9 cellular contexts compared by ENCODE assay signal in the genomic region with DNA sequence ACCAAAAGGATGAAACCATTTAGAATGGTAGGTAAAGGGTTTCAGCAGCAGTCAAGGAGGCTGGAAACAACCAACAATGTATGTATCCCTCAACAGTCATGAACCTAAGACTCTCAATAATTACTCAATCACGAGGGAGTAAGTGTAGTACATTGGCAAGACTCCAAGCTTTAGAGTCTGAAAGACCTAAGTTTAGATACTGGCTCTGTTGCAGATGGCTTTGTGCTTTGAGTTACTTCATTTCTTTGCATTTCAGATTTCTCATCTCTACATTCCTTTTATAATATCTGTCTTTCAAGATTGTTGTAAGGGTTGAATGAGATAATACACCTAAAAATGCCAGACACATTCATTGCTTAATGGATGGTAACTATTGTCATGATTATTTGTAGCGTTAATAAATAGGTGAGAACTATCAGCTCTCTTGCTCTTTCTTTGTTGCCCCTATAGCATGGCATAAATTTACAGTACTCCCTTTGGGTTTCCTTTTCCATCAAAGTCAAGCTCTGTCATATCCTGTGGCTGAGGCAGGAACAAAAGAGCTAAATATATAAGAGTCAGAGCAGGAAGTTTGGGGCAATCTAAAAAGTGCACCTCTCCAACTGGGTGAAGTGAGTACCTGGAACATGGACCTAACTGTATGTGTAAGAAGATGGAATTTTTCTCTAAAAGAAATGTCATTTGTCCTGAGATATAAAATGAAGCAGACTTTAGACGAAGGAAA.
DNase-seq lines count a peak whose midpoint lies in the region; ATAC-seq and TF ChIP-seq lines count a peak whose summit lies in the region.
"Had no signal": no experiment of that assay in that cellular context is flagged by ENCODE, and none has a peak within 500 bp of the region (broad histone marks: within the 10 kb centered on the region; RNA-seq: fewer than 3 reads in every experiment).

No MANE protein-coding gene starts in this region.

- H3K27me3 ChIP-seq in HCT116 (ENCODE audit: insufficient read depth, low read length) (no peaks in the 10 kb centered on the region), hepatocyte (no peaks in the 10 kb centered on the region), psoas muscle (ENCODE audit: insufficient read depth in 3 of 3, low read length in 2 of 3) (no peaks in the 10 kb centered on the region)

- DNase-seq in HCT116 (ENCODE audit: low read depth, low spot score) (no peak), NCI-H1105 (lab: John Stamatoyannopoulos, UW) (peak; percentile 62), hepatocyte (ENCODE audit: low spot score) (peak; percentile 39), SK-N-DZ (ENCODE audit: low spot score) (no peak), psoas muscle (no peak), kidney glomerular epithelial cell (lab: John Stamatoyannopoulos, UW) (no peak), midbrain (lab: John Stamatoyannopoulos, UW) (no peak)
- DNase-seq: NCI-H1048 had no signal

- no peaks in the 10 kb centered on the region for H4K20me1 ChIP-seq in HCT116 (ENCODE audit: insufficient read depth)
- H4K20me1 ChIP-seq in hepatocyte (ENCODE audit: insufficient read depth, poor library complexity, severe bottlenecking), result no peaks in the 10 kb centered on the region

- no peaks in the 10 kb centered on the region for H3K9me2 ChIP-seq in HCT116 (ENCODE audit: insufficient read depth)
- H3K9me2 ChIP-seq in hepatocyte (replicated peaks; ENCODE audit: insufficient read depth), result no peaks in the 10 kb centered on the region

- peak; percentile 33 for ATAC-seq in GM18517 (IDR thresholded peaks at IDR 0.05; ENCODE audit: unreplicated experiment)
- ATAC-seq in HCT116, result peak; percentile 7
- ATAC-seq in psoas muscle, result no peak

- H3K4me1 ChIP-seq in HCT116 (ENCODE audit: control insufficient read depth in 1 of 2, insufficient read depth in 2 of 2, low read length in 2 of 2) (peaks cover 18 to 57% of the 10 kb centered on the region in 2 experiments), hepatocyte (ENCODE audit: insufficient read depth) (no peaks in the 10 kb centered on the region), psoas muscle (no peaks in the 10 kb centered on the region)

- no TSS peak for BruUV-seq in HCT116 (replicated peaks; lab: Mats Ljungman, UMichigan)

- intact Hi-C loops in HCT116 (cut with micrococcal nuclease) (loop anchor here (1.0 to 5.0 kb wide), 2 partner anchors 327 to 1167 kb away; no protein-coding TSS in a partner anchor), psoas muscle (cut with DNase I) (no loop called here)

- H3K79me2 ChIP-seq in HCT116 (ENCODE audit: insufficient read depth, low read length) (no peaks in the 10 kb centered on the region), hepatocyte (no peaks in the 10 kb centered on the region)

- TF ChIP-seq CTCF in HCT116 (IDR thresholded peaks at IDR 0.05 in 2 of 3, conservative IDR thresholded peaks at IDR 0.05 in 1 of 3; ENCODE audit: borderline replicate concordance in 1 of 3, insufficient read depth in 1 of 3, low read depth in 2 of 3, low read length in 2 of 3) (no peak), hepatocyte (IDR thresholded peaks at IDR 0.05; ENCODE audit: poor library complexity) (no peak), psoas muscle (IDR thresholded peaks at IDR 0.05) (no peak)

- H3K9ac ChIP-seq in HCT116 (ENCODE audit: low read length), result peak overlapping the region; percentile 15; the same call in 1 of the 2 replicates

- 71% methylated on average over 3 of the region's 3 CpGs for WGBS in hepatocyte (ENCODE audit: low lambda C conversion rate, missing lambda C conversion rate)
- 48 to 56% (median 53%) methylated on average over 3 of the region's 3 CpGs for WGBS in psoas muscle, 3 donors

- CTCF ChIA-PET in HCT116 (lab: Charles Lee), result interaction anchor here (0.7 to 1.7 kb wide), 6 partner anchors 10 to 1167 kb away, joined by 3 to 11 read pairs (median 3); no protein-coding TSS in a partner anchor

- RAD21 ChIA-PET in HCT116 (lab: Charles Lee; ENCODE audit: low non-redundant PET in 1 of 2, low total read pairs in 2 of 2, uncharacterized antibody in 2 of 2, unreplicated experiment in 2 of 2), result interaction anchor here in 1 of 2 experiments (0.6 kb wide), 1 partner anchor 105 kb away, joined by 4 read pairs; no protein-coding TSS in a partner anchor

- POLR2A ChIA-PET in HCT116 (lab: Charles Lee), result no interaction called here

- H3K36me3 ChIP-seq in HCT116 (ENCODE audit: control insufficient read depth in 1 of 2, insufficient read depth in 2 of 2, low read length in 2 of 2) (no peaks in the 10 kb centered on the region), hepatocyte (replicated peaks; ENCODE audit: insufficient read depth, low read depth) (no peaks in the 10 kb centered on the region), psoas muscle (ENCODE audit: insufficient read depth in 1 of 2, low read depth in 1 of 2) (no peaks in the 10 kb centered on the region)

- H3K27ac ChIP-seq in HCT116 (ENCODE audit: low read depth, low read length), result peak overlapping the region; percentile 58; the same call in 1 of the 2 replicates
- H3K27ac ChIP-seq in hepatocyte, result peak overlapping the region; percentile 43
- no peak overlapping the region for H3K27ac ChIP-seq in psoas muscle

- peak overlapping the region; percentile 47 for H3K4me2 ChIP-seq in HCT116 (ENCODE audit: low read length)
- H3K4me2 ChIP-seq in hepatocyte, result no peak overlapping the region

- H3K4me3 ChIP-seq in HCT116 (replicated peaks in 1 of 2; ENCODE audit: low read depth in 1 of 2, low read length in 2 of 2), result no peak overlapping the region; a peak in 1 of 4 replicates
- no peak overlapping the region for H3K4me3 ChIP-seq in hepatocyte
- no peak overlapping the region for H3K4me3 ChIP-seq in psoas muscle

- H2AFZ ChIP-seq in HCT116 (ENCODE audit: low read depth, low read length, poor library complexity, severe bottlenecking), result peak overlapping the region; percentile 8
- no peak overlapping the region for H2AFZ ChIP-seq in hepatocyte

- no peak for TF ChIP-seq RAD21 in HCT116 (IDR thresholded peaks at IDR 0.05; ENCODE audit: low read depth)

- TF ChIP-seq POLR2A in HCT116 (IDR thresholded peaks at IDR 0.05; ENCODE audit: borderline replicate concordance, extremely low read depth, insufficient read depth, insufficient read length), result no peak

- H3K9me3 ChIP-seq in HCT116 (ENCODE audit: control insufficient read depth in 1 of 2, insufficient read depth in 1 of 2, low read depth in 1 of 2, low read length in 2 of 2) (no peaks in the 10 kb centered on the region), hepatocyte (ENCODE audit: low read depth) (no peaks in the 10 kb centered on the region), psoas muscle (no peaks in the 10 kb centered on the region)

TF ChIP-seq in HCT116, 20 proteins besides CTCF, POLR2A, EP300 and RAD21:
- 0 out of 2 replicates have a peak, but pooled peaks have one; percentile 7 for TF ChIP-seq FOSL1 (IDR thresholded peaks at IDR 0.05; ENCODE audit: low read depth)
- no peak for TF ChIP-seq POLR2AphosphoS5 (IDR thresholded peaks at IDR 0.05; ENCODE audit: low read depth, low read length)
- TF ChIP-seq CBX3 (IDR thresholded peaks at IDR 0.05; ENCODE audit: low read depth), result no peak
- TF ChIP-seq SRF (IDR thresholded peaks at IDR 0.05; ENCODE audit: low read depth), result no peak

Comparison
In these comparisons a context has a peak if more than half of its experiments do, and no peak if none do; other contexts are left out.
1. ATAC-seq: peak in GM18517 (single experiment) and HCT116 (single experiment); none in psoas muscle (0 of 4).
2. DNase-seq: peak in NCI-H1105 (single experiment) and hepatocyte (single experiment); none in HCT116 (single experiment), SK-N-DZ (single experiment), psoas muscle (0 of 2), kidney glomerular epithelial cell (single experiment) and midbrain (single experiment).